Comparison of ENCODE assay signal across 8 cellular contexts in the genomic region with DNA sequence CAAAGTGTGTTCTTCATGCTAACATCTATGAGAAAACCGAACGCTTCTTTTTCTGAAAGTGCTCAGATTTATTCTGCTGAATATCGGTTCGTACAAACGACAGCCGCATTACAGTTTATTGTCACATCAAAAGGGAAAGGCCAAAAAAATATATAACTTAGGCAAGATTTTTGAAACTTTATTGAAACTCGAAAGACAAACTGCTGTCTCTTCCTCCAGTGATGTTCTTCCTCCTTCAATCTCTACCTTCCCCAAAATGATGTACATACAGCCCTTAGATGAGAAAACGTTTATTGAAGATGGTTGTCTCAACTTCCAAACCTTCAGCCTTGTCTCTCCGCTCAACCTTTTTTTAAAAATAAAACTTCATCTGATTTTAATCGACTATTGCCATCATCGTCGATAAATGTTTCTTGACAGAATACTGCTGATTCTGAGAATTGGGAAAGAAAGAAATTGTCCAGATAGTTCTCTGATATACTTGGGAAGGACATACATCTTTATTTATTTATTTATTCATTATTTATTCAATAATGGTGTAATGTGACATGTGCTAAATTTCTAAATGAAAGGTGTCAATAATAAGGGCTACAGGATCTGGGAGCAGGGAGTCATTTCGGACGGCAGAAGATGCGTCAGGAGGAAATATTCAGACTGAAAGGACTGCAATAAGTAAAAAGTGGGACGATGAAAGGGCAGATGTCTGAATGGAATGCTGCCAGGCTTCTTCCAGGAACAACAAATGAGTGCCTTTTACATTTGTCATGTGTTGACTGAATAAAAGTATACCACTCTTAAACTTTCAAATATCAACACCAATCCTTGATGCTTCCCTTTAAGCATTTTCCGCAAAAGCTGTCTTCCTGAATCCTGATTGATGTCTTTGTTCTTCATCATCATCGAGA. TPM values are rescaled to one million over a fixed set of nuclear protein-coding genes. Genes with fewer than 3 reads are reported as not detected.
DNase-seq lines count a peak whose midpoint lies in the region; ATAC-seq, FAIRE-seq and TF ChIP-seq lines count a peak whose summit lies in the region.

No MANE protein-coding gene starts in this region.

- H3K4me1 ChIP-seq in subcutaneous abdominal adipose tissue (ENCODE audit: control insufficient read depth in 5 of 5, insufficient read depth in 5 of 5, low read length in 5 of 5) = peaks cover 0 to 17% (median 15%) of the 10 kb centered on the region in 5 donors

- H3K9ac ChIP-seq in subcutaneous abdominal adipose tissue (ENCODE audit: low read length in 5 of 5) = peak overlapping the region in 3 of 5 donors; percentile 16 to 62 (median 62)

- H3K36me3 Mint-ChIP-seq in T-helper 1 cell treated with Interleukin-12 subunit alpha and Interleukin-12 subunit beta and Interleukin-4 antibody, amounts not matched to agents 30 μg/mL and 1 μg/mL, for 36 hours (ENCODE audit: low read depth) = peaks cover 8% of the 10 kb centered on the region
- H3K36me3 Mint-ChIP-seq in activated T-helper 17 cell treated with anti-CD3 and anti-CD28 coated beads, Interleukin-2, amount 50 U/mL, for 72 hours (ENCODE audit: low read depth) = peaks cover 6% of the 10 kb centered on the region
- peaks cover 0 to 8% (median 3%) of the 10 kb centered on the region in 3 donors for H3K36me3 Mint-ChIP-seq in immature natural killer cell

- H3K27ac Mint-ChIP-seq in T-helper 1 cell treated with Interleukin-12 subunit alpha and Interleukin-12 subunit beta and Interleukin-4 antibody, amounts not matched to agents 30 μg/mL and 1 μg/mL, for 36 hours = peak overlapping the region; percentile 79
- H3K27ac Mint-ChIP-seq in activated T-helper 17 cell treated with anti-CD3 and anti-CD28 coated beads, Interleukin-2, amount 50 U/mL, for 72 hours = peak overlapping the region; percentile 78
- peak overlapping the region; percentile 85 to 92 (median 88) for H3K27ac Mint-ChIP-seq in immature natural killer cell

- H3K27me3 ChIP-seq in subcutaneous abdominal adipose tissue (ENCODE audit: control insufficient read depth in 5 of 5, insufficient read depth in 4 of 5, low read length in 5 of 5) = no peaks in the 10 kb centered on the region

- no peak overlapping the region for H3K27ac ChIP-seq in subcutaneous abdominal adipose tissue (ENCODE audit: low read depth, low read length)

- DNase-seq in T-helper 1 cell (no peak), immature natural killer cell (no peak), activated gamma-delta T cell (lab: John Stamatoyannopoulos, UW) (no peak), SHP77 treated with DMSO at 0.1 percent for 48 hours (lab: John Stamatoyannopoulos, UW) (no peak), H54 (ENCODE audit: insufficient read length, low spot score) (no peak)

- H3K4me3 Mint-ChIP-seq in T-helper 1 cell treated with Interleukin-12 subunit alpha and Interleukin-12 subunit beta and Interleukin-4 antibody, amounts not matched to agents 30 μg/mL and 1 μg/mL, for 36 hours = peak overlapping the region; percentile 88
- H3K4me3 Mint-ChIP-seq in activated T-helper 17 cell treated with anti-CD3 and anti-CD28 coated beads, Interleukin-2, amount 50 U/mL, for 72 hours = peak overlapping the region; percentile 82
- H3K4me3 Mint-ChIP-seq in immature natural killer cell = peak overlapping the region; percentile 89 to 92 (median 90)

- peaks cover 0 to 8% (median 0%) of the 10 kb centered on the region in 5 donors for H3K36me3 ChIP-seq in subcutaneous abdominal adipose tissue (ENCODE audit: control insufficient read depth in 5 of 5, insufficient read depth in 5 of 5, low read length in 5 of 5)

- peaks cover 41% of the 10 kb centered on the region for H3K4me1 Mint-ChIP-seq in T-helper 1 cell treated with Interleukin-12 subunit alpha and Interleukin-12 subunit beta and Interleukin-4 antibody, amounts not matched to agents 30 μg/mL and 1 μg/mL, for 36 hours (ENCODE audit: low read depth)
- peaks cover 22% of the 10 kb centered on the region for H3K4me1 Mint-ChIP-seq in activated T-helper 17 cell treated with anti-CD3 and anti-CD28 coated beads, Interleukin-2, amount 50 U/mL, for 72 hours
- H3K4me1 Mint-ChIP-seq in immature natural killer cell = peaks cover 33 to 44% of the 10 kb centered on the region in 2 donors

- peak overlapping the region; percentile 70 to 85 (median 82) for H3K4me3 ChIP-seq in subcutaneous abdominal adipose tissue (ENCODE audit: low read depth in 1 of 5, low read length in 5 of 5)

- no peak for FAIRE-seq in H54 (lab: Jason Lieb, UNC)

- no peak for TF ChIP-seq POLR2A in H54 (IDR thresholded peaks at IDR 0.05; ENCODE audit: low read depth, low read length)

- H3K9me3 Mint-ChIP-seq in T-helper 1 cell treated with Interleukin-12 subunit alpha and Interleukin-12 subunit beta and Interleukin-4 antibody, amounts not matched to agents 30 μg/mL and 1 μg/mL, for 36 hours = no peaks in the 10 kb centered on the region
- no peaks in the 10 kb centered on the region for H3K9me3 Mint-ChIP-seq in activated T-helper 17 cell treated with anti-CD3 and anti-CD28 coated beads, Interleukin-2, amount 50 U/mL, for 72 hours
- no peaks in the 10 kb centered on the region for H3K9me3 Mint-ChIP-seq in immature natural killer cell

- peaks cover 6% of the 10 kb centered on the region for H3K27me3 Mint-ChIP-seq in T-helper 1 cell treated with Interleukin-12 subunit alpha and Interleukin-12 subunit beta and Interleukin-4 antibody, amounts not matched to agents 30 μg/mL and 1 μg/mL, for 36 hours (ENCODE audit: low read depth)
- no peaks in the 10 kb centered on the region for H3K27me3 Mint-ChIP-seq in activated T-helper 17 cell treated with anti-CD3 and anti-CD28 coated beads, Interleukin-2, amount 50 U/mL, for 72 hours
- peaks cover 2 to 6% (median 2%) of the 10 kb centered on the region in 3 donors for H3K27me3 Mint-ChIP-seq in immature natural killer cell (ENCODE audit: low read depth in 3 of 3)

- no peaks in the 10 kb centered on the region for H3K9me3 ChIP-seq in subcutaneous abdominal adipose tissue (ENCODE audit: control insufficient read depth in 5 of 5, low read length in 5 of 5)

- no peak for ATAC-seq in activated T-helper 17 cell treated with anti-CD3 and anti-CD28 coated beads, Interleukin-2, amount 50 U/mL, for 72 hours (replicated peaks)

RNA-seq across cellular contexts. Expression of a gene that starts 0.8 kb away (rescaled TPM):
- total RNA-seq in activated T-helper 17 cell treated with anti-CD3 and anti-CD28 coated beads, Interleukin-2, amount 50 U/mL, for 72 hours = 10 to 100 TPM; 14.2 to 31.5 TPM
- polyA plus RNA-seq in immature natural killer cell = 10 to 100 TPM; 13.6 to 19.8 (median 17.3) TPM
